ENCODE assay signal across 14 cellular contexts in genomic region chr3:123816673-123817207, GRCh38.
DNase-seq lines count a peak whose midpoint lies in the region; ATAC-seq and TF ChIP-seq lines count a peak whose summit lies in the region.
"Had no signal": no experiment of that assay in that cellular context is flagged by ENCODE, and none has a peak within 500 bp of the region (broad histone marks: within the 10 kb centered on the region; RNA-seq: fewer than 3 reads in every experiment).

No MANE protein-coding gene starts in this region.

- H3F3A ChIP-seq in GM23248 (ENCODE audit: insufficient read depth) = peaks cover 75% of the 10 kb centered on the region

- ATAC-seq in SK-N-SH treated with all-trans-retinoic acid at 6 μM for 48 hours = peak; percentile 77
- no peak for ATAC-seq in HG03565 (IDR thresholded peaks at IDR 0.05; ENCODE audit: unreplicated experiment)
- ATAC-seq: activated T-cell treated with anti-CD3 and anti-CD28 coated beads, Interleukin-2, amount 50 U/mL, for 72 hours; natural killer cell; Panc1; stimulated activated naive CD8-positive, alpha-beta T cell treated with anti-CD3 and anti-CD28 coated beads, Interleukin-15, Interleukin-2, amounts not matched to agents 100 U/mL and 50 U/mL, for 24 hours had no signal

- H4K20me1 ChIP-seq in GM23248 (ENCODE audit: insufficient read depth) = no peaks in the 10 kb centered on the region

- H3K36me3 ChIP-seq in GM23248 (ENCODE audit: low read depth) = peaks cover 22% of the 10 kb centered on the region

- H3K4me1 ChIP-seq in GM23248 (ENCODE audit: insufficient read depth) = peaks cover 64% of the 10 kb centered on the region

- no peaks in the 10 kb centered on the region for H3K9me3 ChIP-seq in GM23248 (ENCODE audit: low read depth)
- H3K9me3 ChIP-seq: Caco-2 had no signal

- 0 out of 2 replicates have a peak overlapping the region, but pooled peaks have one; percentile 2 for H3K9ac ChIP-seq in GM23248

- peak overlapping the region; percentile 26 for H3K4me2 ChIP-seq in GM23248 (ENCODE audit: unreplicated experiment)

- H3K9me2 ChIP-seq in GM23248 (ENCODE audit: insufficient read depth) = no peaks in the 10 kb centered on the region

- DNase-seq in GM23248 (peak; percentile 73), fibroblast of the aortic adventitia (ENCODE audit: low read depth) (peak; percentile 96), caudate nucleus (lab: John Stamatoyannopoulos, UW) (no peak), T-helper 9 cell (no peak), ecto neural progenitor cell (ENCODE audit: low spot score) (no peak)
- DNase-seq: activated T-cell treated with anti-CD3 and anti-CD28 coated beads, Interleukin-2, amount 50 U/mL, for 72 hours; Caco-2; hypothalamus; natural killer cell; stimulated activated naive CD8-positive, alpha-beta T cell treated with anti-CD3 and anti-CD28 coated beads, Interleukin-15, Interleukin-2, amounts not matched to agents 100 U/mL and 50 U/mL, for 24 hours had no signal

- H3K79me2 ChIP-seq in GM23248 (ENCODE audit: insufficient read depth) = peaks cover 22% of the 10 kb centered on the region

- no peaks in the 10 kb centered on the region for H3K27me3 ChIP-seq in GM23248 (replicated peaks; ENCODE audit: insufficient read depth)

- H3K4me3 ChIP-seq in GM23248 (no peak overlapping the region), fibroblast of the aortic adventitia (ENCODE audit: low read depth, low read length) (no peak overlapping the region), skin epidermis (no peak overlapping the region)

- no peak overlapping the region for H2AFZ ChIP-seq in GM23248

- in situ Hi-C loops in GM23248 (cut with MboI) = no loop called here

- TF ChIP-seq CTCF in fibroblast of the aortic adventitia (IDR thresholded peaks at IDR 0.05; ENCODE audit: insufficient read depth, low read length) = no peak

- peak overlapping the region; percentile 60 for H3K27ac ChIP-seq in GM23248
- H3K27ac ChIP-seq in skin epidermis = peak overlapping the region in 11 of 21 experiments; percentile 4 to 79 (median 47)
- no peak overlapping the region for H3K27ac ChIP-seq in caudate nucleus (ENCODE audit: low read depth, low read length)

- WGBS in GM23248 (ENCODE audit: low coverage in 1 of 2, low lambda C conversion rate in 2 of 2, missing lambda C conversion rate in 2 of 2), 2 experiments = 3% methylated on average over 5 of the region's 5 CpGs

TF ChIP-seq in SK-N-SH treated with all-trans-retinoic acid at 6 μM for 48 hours, 23 proteins besides CTCF, POLR2A, EP300 and RAD21:
- TF ChIP-seq ARNTL (CRISPR knock-in tag; IDR thresholded peaks at IDR 0.05; ENCODE audit: borderline replicate concordance, low read depth) (no peak), ZFP3 (CRISPR knock-in tag; IDR thresholded peaks at IDR 0.05) (no peak; the same call in 1 of the 2 replicates), RARB (CRISPR knock-in tag; IDR thresholded peaks at IDR 0.05) (no peak), PPARA (CRISPR knock-in tag; IDR thresholded peaks at IDR 0.05; ENCODE audit: borderline replicate concordance) (no peak), CSRNP3 (CRISPR knock-in tag; IDR thresholded peaks at IDR 0.05) (no peak), ZNF8 (CRISPR knock-in tag; IDR thresholded peaks at IDR 0.05) (no peak), OSR1 (CRISPR knock-in tag; IDR thresholded peaks at IDR 0.05) (no peak), TCF4 (CRISPR knock-in tag; IDR thresholded peaks at IDR 0.05; ENCODE audit: borderline replicate concordance) (no peak), ESRRG (CRISPR knock-in tag; IDR thresholded peaks at IDR 0.05) (no peak), BACH2 (CRISPR knock-in tag; IDR thresholded peaks at IDR 0.05; ENCODE audit: borderline replicate concordance) (no peak), CREB5 (CRISPR knock-in tag; IDR thresholded peaks at IDR 0.05; ENCODE audit: low read depth) (no peak), POU6F1 (CRISPR knock-in tag; IDR thresholded peaks at IDR 0.05; ENCODE audit: borderline replicate concordance, low read depth) (no peak)
TF ChIP-seq in SK-N-SH treated with all-trans-retinoic acid at 6 μM for 48 hours: peak in this region for 0.

Comparison
In these comparisons a context has a peak if more than half of its experiments do, and no peak if none do; other contexts are left out.
1. DNase-seq: peak in GM23248 (single experiment) and fibroblast of the aortic adventitia (single experiment); none in caudate nucleus (0 of 61), T-helper 9 cell (single experiment) and ecto neural progenitor cell (single experiment).